Comparison of ENCODE assay signal across 6 cellular contexts in the genomic region with DNA sequence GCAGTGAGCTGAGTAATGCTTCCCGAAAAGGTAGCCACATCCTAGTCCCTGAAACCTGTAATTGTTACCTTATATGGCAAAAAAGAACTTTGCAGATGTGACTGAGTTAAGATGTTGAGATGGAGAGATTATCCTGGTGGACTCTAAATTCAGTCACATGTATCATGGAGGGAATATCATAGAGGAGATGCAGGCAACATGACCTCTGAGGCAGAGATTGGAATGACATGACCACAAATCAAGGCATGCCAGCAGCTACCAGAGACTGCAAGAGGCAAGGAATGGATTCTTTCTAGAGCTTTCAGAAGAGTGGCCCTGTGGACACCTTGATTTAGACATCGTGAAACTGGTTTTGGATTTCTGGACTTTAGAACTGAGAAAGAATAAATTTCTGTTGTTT.
"Had no signal": no experiment of that assay in that cellular context is flagged by ENCODE, and none has a peak within 500 bp of the region (broad histone marks: within the 10 kb centered on the region; RNA-seq: fewer than 3 reads in every experiment).

No MANE protein-coding gene starts in this region.

- H3K4me3 ChIP-seq: GM23338 had no signal

- ATAC-seq: GM23338, HepG2 had no signal

- H2AFZ ChIP-seq: GM23338 had no signal

- DNase-seq: H9, HCEC 1CT, KBM-7 had no signal

- H3K9ac ChIP-seq: KMS-11 had no signal

- H3K4me2 ChIP-seq: GM23338, KMS-11 had no signal

- H3K27ac ChIP-seq: KMS-11 had no signal
